8 cellular contexts compared by ENCODE assay signal in the genomic region with DNA sequence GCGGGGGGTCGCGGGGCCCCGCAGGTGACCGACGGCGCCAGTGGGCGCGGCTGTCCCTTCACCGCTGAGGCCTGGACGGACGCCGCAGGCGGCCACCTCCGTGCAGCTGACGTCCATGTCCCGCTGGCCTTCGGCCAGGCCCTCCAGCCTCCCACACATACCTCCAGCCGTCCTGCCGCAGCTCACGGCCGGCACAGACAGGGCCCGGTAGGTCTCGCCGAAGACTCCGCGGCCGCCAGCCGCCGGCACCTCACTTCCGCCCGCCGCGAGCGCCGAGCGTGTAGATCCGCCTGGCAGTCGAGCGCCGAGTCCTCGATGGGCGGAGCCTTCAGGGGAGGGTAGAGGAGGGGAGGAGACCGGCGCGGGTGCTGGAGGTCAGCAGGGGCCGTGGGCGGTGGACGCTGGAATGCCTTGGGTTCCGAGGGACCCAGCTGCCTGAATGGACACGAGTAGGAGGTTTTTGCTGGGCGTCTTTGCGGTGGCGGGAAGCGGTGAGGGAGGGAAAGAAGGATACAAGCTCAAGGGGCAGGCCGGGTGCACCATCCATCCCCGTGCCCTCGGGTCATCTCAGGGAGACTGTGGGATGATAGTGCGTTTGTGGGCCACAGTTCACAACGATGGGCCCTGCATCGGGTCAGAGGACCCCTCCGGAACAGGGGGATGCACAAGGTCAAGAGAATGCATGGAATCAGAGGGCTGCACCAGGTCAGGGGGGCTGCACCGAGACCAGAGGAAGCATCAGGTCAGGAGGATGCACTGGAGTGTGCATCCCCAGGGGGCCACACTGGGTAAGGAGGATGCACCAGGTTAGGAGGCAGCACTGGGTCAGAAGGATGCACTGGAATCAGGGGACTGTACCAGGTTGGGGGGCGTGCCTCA. TPM values are rescaled to one million over a fixed set of nuclear protein-coding genes. Genes with fewer than 3 reads are reported as not detected.
A peak's percentile ranks its signal among the peaks of the same experiment; 100 is the strongest.
DNase-seq lines count a peak whose midpoint lies in the region; ATAC-seq and TF ChIP-seq lines count a peak whose summit lies in the region.

A gene with protein sequence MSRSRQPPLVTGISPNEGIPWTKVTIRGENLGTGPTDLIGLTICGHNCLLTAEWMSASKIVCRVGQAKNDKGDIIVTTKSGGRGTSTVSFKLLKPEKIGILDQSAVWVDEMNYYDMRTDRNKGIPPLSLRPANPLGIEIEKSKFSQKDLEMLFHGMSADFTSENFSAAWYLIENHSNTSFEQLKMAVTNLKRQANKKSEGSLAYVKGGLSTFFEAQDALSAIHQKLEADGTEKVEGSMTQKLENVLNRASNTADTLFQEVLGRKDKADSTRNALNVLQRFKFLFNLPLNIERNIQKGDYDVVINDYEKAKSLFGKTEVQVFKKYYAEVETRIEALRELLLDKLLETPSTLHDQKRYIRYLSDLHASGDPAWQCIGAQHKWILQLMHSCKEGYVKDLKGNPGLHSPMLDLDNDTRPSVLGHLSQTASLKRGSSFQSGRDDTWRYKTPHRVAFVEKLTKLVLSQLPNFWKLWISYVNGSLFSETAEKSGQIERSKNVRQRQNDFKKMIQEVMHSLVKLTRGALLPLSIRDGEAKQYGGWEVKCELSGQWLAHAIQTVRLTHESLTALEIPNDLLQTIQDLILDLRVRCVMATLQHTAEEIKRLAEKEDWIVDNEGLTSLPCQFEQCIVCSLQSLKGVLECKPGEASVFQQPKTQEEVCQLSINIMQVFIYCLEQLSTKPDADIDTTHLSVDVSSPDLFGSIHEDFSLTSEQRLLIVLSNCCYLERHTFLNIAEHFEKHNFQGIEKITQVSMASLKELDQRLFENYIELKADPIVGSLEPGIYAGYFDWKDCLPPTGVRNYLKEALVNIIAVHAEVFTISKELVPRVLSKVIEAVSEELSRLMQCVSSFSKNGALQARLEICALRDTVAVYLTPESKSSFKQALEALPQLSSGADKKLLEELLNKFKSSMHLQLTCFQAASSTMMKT (minus strand): TSS at position 282 of the 879 bp plus-strand sequence. CDS start 55,321 bp downstream, outside the sequence.

- H3K36me3 Mint-ChIP-seq in nephron progenitor cell (ENCODE audit: low read depth), result no peaks in the 10 kb centered on the region
- H3K36me3 Mint-ChIP-seq in stimulated activated naive CD8-positive, alpha-beta T cell treated with anti-CD3 and anti-CD28 coated beads, Interleukin-15, Interleukin-2, amounts not matched to agents 100 ng/mL and 50 ng/mL, for 24 hours (ENCODE audit: low read depth), result peaks cover 4% of the 10 kb centered on the region

- 0 out of 2 replicates have a peak, but pooled peaks have one; percentile 35 for TF ChIP-seq EP300 in Ishikawa (IDR thresholded peaks at IDR 0.05; ENCODE audit: borderline replicate concordance)

- no peak for TF ChIP-seq CTCF in nephron progenitor cell (IDR thresholded peaks at IDR 0.05)

- peak; percentile 61 for TF ChIP-seq POLR2A in Raji (IDR thresholded peaks at IDR 0.05; ENCODE audit: insufficient read depth, low read depth, low read length)

- H3K4me1 Mint-ChIP-seq in nephron progenitor cell, result peaks cover 25% of the 10 kb centered on the region
- H3K4me1 Mint-ChIP-seq in stimulated activated naive CD8-positive, alpha-beta T cell treated with anti-CD3 and anti-CD28 coated beads, Interleukin-15, Interleukin-2, amounts not matched to agents 100 ng/mL and 50 ng/mL, for 24 hours (ENCODE audit: low read depth), result peaks cover 28% of the 10 kb centered on the region

- peaks cover 16% of the 10 kb centered on the region for H3K27me3 Mint-ChIP-seq in nephron progenitor cell (ENCODE audit: low read depth, poor library complexity)
- H3K27me3 Mint-ChIP-seq in stimulated activated naive CD8-positive, alpha-beta T cell treated with anti-CD3 and anti-CD28 coated beads, Interleukin-15, Interleukin-2, amounts not matched to agents 100 ng/mL and 50 ng/mL, for 24 hours, result no peaks in the 10 kb centered on the region

- peak within 1 kb of the TSS; percentile 56 for H3K27ac Mint-ChIP-seq in nephron progenitor cell
- H3K27ac Mint-ChIP-seq in stimulated activated naive CD8-positive, alpha-beta T cell treated with anti-CD3 and anti-CD28 coated beads, Interleukin-15, Interleukin-2, amounts not matched to agents 100 ng/mL and 50 ng/mL, for 24 hours, result peak within 1 kb of the TSS; percentile 92

- H3K9me3 Mint-ChIP-seq in nephron progenitor cell, result no peaks in the 10 kb centered on the region
- H3K9me3 Mint-ChIP-seq in stimulated activated naive CD8-positive, alpha-beta T cell treated with anti-CD3 and anti-CD28 coated beads, Interleukin-15, Interleukin-2, amounts not matched to agents 100 ng/mL and 50 ng/mL, for 24 hours, result no peaks in the 10 kb centered on the region

- ATAC-seq in GM21576 (IDR thresholded peaks at IDR 0.05; ENCODE audit: unreplicated experiment), result peak; percentile 84

- no peak for TF ChIP-seq RAD21 in Ishikawa (IDR thresholded peaks at IDR 0.05; ENCODE audit: low read depth)

- peak within 1 kb of the TSS; percentile 97 for H3K4me3 Mint-ChIP-seq in nephron progenitor cell
- peak within 1 kb of the TSS; percentile 95 for H3K4me3 Mint-ChIP-seq in stimulated activated naive CD8-positive, alpha-beta T cell treated with anti-CD3 and anti-CD28 coated beads, Interleukin-15, Interleukin-2, amounts not matched to agents 100 ng/mL and 50 ng/mL, for 24 hours

- peak; percentile 93 for DNase-seq in Daoy (ENCODE audit: low read depth)
- peak; percentile 78 for DNase-seq in activated effector memory CD4-positive, alpha-beta T cell treated with Interleukin-2 at 50 U/mL for 16 hours
- DNase-seq in fibroblast of the conjunctiva (ENCODE audit: low read depth), result peak; percentile 27
- DNase-seq in nephron progenitor cell, result peak; percentile 90

TF ChIP-seq in Ishikawa, 13 proteins besides CTCF, POLR2A, EP300 and RAD21:
- TF ChIP-seq FOXM1 (IDR thresholded peaks at IDR 0.05; ENCODE audit: borderline replicate concordance, low read depth) (no peak), NFIC (IDR thresholded peaks at IDR 0.05) (peak; percentile 71), EGR1 (IDR thresholded peaks at IDR 0.05) (peak; percentile 65), ZBTB7A (IDR thresholded peaks at IDR 0.05; ENCODE audit: low read depth) (0 out of 2 replicates have a peak, but pooled peaks have one; percentile 39), TAF1 (IDR thresholded peaks at IDR 0.05; ENCODE audit: low read depth) (peak; percentile 73; the same call in 1 of the 2 replicates), CEBPB (IDR thresholded peaks at IDR 0.05) (no peak), CREB1 (IDR thresholded peaks at IDR 0.05; ENCODE audit: low read depth) (0 out of 2 replicates have a peak, but pooled peaks have one; percentile 35), YY1 (IDR thresholded peaks at IDR 0.05; ENCODE audit: low read depth) (peak; percentile 88), TCF12 (IDR thresholded peaks at IDR 0.05; ENCODE audit: low read depth) (peak; percentile 54; the same call in 1 of the 2 replicates)
- TF ChIP-seq, protein P1, sequence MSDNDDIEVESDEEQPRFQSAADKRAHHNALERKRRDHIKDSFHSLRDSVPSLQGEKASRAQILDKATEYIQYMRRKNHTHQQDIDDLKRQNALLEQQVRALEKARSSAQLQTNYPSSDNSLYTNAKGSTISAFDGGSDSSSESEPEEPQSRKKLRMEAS (IDR thresholded peaks at IDR 0.05), result peak; percentile 77; the same call in 1 of the 2 replicates
- TF ChIP-seq, protein P2, sequence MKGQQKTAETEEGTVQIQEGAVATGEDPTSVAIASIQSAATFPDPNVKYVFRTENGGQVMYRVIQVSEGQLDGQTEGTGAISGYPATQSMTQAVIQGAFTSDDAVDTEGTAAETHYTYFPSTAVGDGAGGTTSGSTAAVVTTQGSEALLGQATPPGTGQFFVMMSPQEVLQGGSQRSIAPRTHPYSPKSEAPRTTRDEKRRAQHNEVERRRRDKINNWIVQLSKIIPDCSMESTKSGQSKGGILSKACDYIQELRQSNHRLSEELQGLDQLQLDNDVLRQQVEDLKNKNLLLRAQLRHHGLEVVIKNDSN (IDR thresholded peaks at IDR 0.05), result no peak

RNA-seq across cellular contexts. Expression of the gene that starts here (rescaled TPM):
- total RNA-seq in Daoy (2014; rRNA removed; shearing (Covaris generic)), result 38.2 and 46.2 TPM in 2 replicates

Comparison
In these comparisons a context has a peak if more than half of its experiments do, and no peak if none do; other contexts are left out.
1. Peak in every context shown above with its lines: DNase-seq and ATAC-seq.
2. DNase-seq: peak in every context shown above with its lines; median percentile 93 in Daoy; 90 in nephron progenitor cell; 78 in activated effector memory CD4-positive, alpha-beta T cell treated with Interleukin-2 at 50 U/mL for 16 hours; 27 in fibroblast of the conjunctiva.